In the genomic region with DNA sequence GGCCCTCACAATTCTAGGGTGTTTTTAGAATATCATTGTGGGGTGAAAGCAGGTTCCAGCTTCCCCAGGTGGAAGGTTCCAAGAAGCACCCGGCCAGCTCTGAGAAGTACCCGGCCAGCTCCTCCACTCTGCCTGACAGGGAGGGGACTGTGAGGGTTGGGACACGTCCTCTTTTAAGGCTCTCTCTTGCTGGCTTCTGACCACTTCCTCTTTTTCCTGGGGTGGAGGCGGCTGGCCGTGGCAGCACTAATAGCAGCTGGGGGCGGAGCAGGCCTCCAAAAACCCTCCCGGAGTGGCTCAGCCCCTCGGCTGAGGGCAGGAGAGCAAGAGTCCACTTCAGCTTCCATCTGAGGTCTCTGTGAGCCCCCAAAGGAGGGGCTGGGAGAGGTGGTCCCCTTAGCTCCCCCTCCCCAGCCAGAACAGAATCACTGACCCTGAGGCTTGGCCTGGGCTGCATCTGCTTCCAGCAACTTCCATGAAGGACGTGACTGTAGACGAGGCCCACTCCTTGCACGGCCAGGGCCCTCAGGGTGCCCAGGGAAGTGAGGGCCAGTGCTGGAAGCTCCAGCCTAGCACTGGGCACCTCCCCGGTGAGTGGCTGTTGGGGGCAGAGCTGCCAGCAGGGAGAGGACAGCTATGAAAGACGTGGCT, we compare ENCODE assay signal across 1 cellular context.
TF ChIP-seq lines count a peak whose summit lies in the region.

No MANE protein-coding gene starts in this region.

TF ChIP-seq in SK-N-SH, 30 proteins besides CTCF, POLR2A, EP300 and RAD21 (continued from another document):
- TF ChIP-seq, protein P1, sequence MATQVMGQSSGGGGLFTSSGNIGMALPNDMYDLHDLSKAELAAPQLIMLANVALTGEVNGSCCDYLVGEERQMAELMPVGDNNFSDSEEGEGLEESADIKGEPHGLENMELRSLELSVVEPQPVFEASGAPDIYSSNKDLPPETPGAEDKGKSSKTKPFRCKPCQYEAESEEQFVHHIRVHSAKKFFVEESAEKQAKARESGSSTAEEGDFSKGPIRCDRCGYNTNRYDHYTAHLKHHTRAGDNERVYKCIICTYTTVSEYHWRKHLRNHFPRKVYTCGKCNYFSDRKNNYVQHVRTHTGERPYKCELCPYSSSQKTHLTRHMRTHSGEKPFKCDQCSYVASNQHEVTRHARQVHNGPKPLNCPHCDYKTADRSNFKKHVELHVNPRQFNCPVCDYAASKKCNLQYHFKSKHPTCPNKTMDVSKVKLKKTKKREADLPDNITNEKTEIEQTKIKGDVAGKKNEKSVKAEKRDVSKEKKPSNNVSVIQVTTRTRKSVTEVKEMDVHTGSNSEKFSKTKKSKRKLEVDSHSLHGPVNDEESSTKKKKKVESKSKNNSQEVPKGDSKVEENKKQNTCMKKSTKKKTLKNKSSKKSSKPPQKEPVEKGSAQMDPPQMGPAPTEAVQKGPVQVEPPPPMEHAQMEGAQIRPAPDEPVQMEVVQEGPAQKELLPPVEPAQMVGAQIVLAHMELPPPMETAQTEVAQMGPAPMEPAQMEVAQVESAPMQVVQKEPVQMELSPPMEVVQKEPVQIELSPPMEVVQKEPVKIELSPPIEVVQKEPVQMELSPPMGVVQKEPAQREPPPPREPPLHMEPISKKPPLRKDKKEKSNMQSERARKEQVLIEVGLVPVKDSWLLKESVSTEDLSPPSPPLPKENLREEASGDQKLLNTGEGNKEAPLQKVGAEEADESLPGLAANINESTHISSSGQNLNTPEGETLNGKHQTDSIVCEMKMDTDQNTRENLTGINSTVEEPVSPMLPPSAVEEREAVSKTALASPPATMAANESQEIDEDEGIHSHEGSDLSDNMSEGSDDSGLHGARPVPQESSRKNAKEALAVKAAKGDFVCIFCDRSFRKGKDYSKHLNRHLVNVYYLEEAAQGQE (IDR thresholded peaks at IDR 0.05; ENCODE audit: low read depth, low read length), result no peak
- no peak for TF ChIP-seq YY1 (IDR thresholded peaks at IDR 0.05; ENCODE audit: low read depth)
